Comparison of ENCODE assay signal across 13 cellular contexts in genomic region chr19:10191347-10191746, GRCh38. TPM values are rescaled to one million over a fixed set of nuclear protein-coding genes. Genes with fewer than 3 reads are reported as not detected.
DNase-seq lines count a peak whose midpoint lies in the region; ATAC-seq and TF ChIP-seq lines count a peak whose summit lies in the region.
"Had no signal": no experiment of that assay in that cellular context is flagged by ENCODE, and none has a peak within 500 bp of the region (broad histone marks: within the 10 kb centered on the region; RNA-seq: fewer than 3 reads in every experiment).

No MANE protein-coding gene starts in this region.

- peaks cover 73% of the 10 kb centered on the region for H3K36me3 ChIP-seq in SJSA1
- H3K36me3 ChIP-seq: transverse colon had no signal

- TF ChIP-seq CTCF in foreskin fibroblast (IDR thresholded peaks at IDR 0.05; ENCODE audit: low read depth, low read length), result no peak

- no peak for ATAC-seq in stimulated activated naive CD8-positive, alpha-beta T cell treated with anti-CD3 and anti-CD28 coated beads, Interleukin-15, Interleukin-2, amounts not matched to agents 100 U/mL and 50 U/mL, for 24 hours
- ATAC-seq in stimulated activated memory B cell treated with anti-CD40 and anti-IgM and Interleukin-4, amounts not matched to agents 10 μg/mL and 1 μg/mL and 100 μg/mL, for 72 hours, result no peak
- ATAC-seq in GM18861 (IDR thresholded peaks at IDR 0.05; ENCODE audit: unreplicated experiment), result no peak
- ATAC-seq: left lung had no signal

- no peaks in the 10 kb centered on the region for H3K27me3 ChIP-seq in SJSA1 (replicated peaks)
- H3K27me3 ChIP-seq: esophagus squamous epithelium, left lung, transverse colon had no signal

- peaks cover 61% of the 10 kb centered on the region for H3K4me1 Mint-ChIP-seq in stimulated activated naive CD8-positive, alpha-beta T cell treated with anti-CD3 and anti-CD28 coated beads, Interleukin-15, Interleukin-2, amounts not matched to agents 100 ng/mL and 50 ng/mL, for 24 hours (ENCODE audit: low read depth)
- H3K4me1 Mint-ChIP-seq in stimulated activated memory B cell treated with anti-CD40 and anti-IgM and Interleukin-4, amounts not matched to agents 10 μg/mL and 1 μg/mL and 100 μg/mL, for 72 hours, result peaks cover 47% of the 10 kb centered on the region

- no peak overlapping the region for H3K27ac Mint-ChIP-seq in stimulated activated naive CD8-positive, alpha-beta T cell treated with anti-CD3 and anti-CD28 coated beads, Interleukin-15, Interleukin-2, amounts not matched to agents 100 ng/mL and 50 ng/mL, for 24 hours
- no peak overlapping the region for H3K27ac Mint-ChIP-seq in stimulated activated memory B cell treated with anti-CD40 and anti-IgM and Interleukin-4, amounts not matched to agents 10 μg/mL and 1 μg/mL and 100 μg/mL, for 72 hours
- H3K27ac Mint-ChIP-seq: brain had no signal

- no peak overlapping the region for H3K27ac ChIP-seq in SJSA1
- H3K27ac ChIP-seq: esophagus squamous epithelium, transverse colon had no signal

- peaks cover 25% of the 10 kb centered on the region for H3K4me1 ChIP-seq in SJSA1 (replicated peaks)

- no peak for DNase-seq in stimulated activated naive CD8-positive, alpha-beta T cell treated with anti-CD3 and anti-CD28 coated beads, Interleukin-15, Interleukin-2, amounts not matched to agents 100 U/mL and 50 U/mL, for 24 hours
- peak; percentile 35 to 48 for DNase-seq in SJSA1 (ENCODE audit: low read depth in 1 of 2, low spot score in 2 of 2)
- DNase-seq in foreskin fibroblast, result peak; percentile 81 to 90
- DNase-seq in ACHN, result no peak
- DNase-seq in stimulated activated CD4-positive, alpha-beta T cell treated with anti-CD3 and anti-CD28 coated beads, Interleukin-12 subunit alpha, Interleukin-12 subunit beta, amount 100 ng/mL, for 4 hours, result no peak
- DNase-seq: CD8-positive, alpha-beta memory T cell; esophagus squamous epithelium; left lung; transverse colon had no signal

- in situ Hi-C loops in ACHN (cut with HindIII; ENCODE audit: low pct_ligation_motif_present, low pct_unique_long_range_greater_than_20kb, low sequenced_read_pairs), result no loop called here

- H3K27me3 Mint-ChIP-seq in stimulated activated naive CD8-positive, alpha-beta T cell treated with anti-CD3 and anti-CD28 coated beads, Interleukin-15, Interleukin-2, amounts not matched to agents 100 ng/mL and 50 ng/mL, for 24 hours, result no peaks in the 10 kb centered on the region
- H3K27me3 Mint-ChIP-seq in stimulated activated memory B cell treated with anti-CD40 and anti-IgM and Interleukin-4, amounts not matched to agents 10 μg/mL and 1 μg/mL and 100 μg/mL, for 72 hours, result no peaks in the 10 kb centered on the region
- H3K27me3 Mint-ChIP-seq: CD8-positive, alpha-beta memory T cell had no signal

- no peak overlapping the region for H3K4me3 ChIP-seq in SJSA1
- no peak overlapping the region for H3K4me3 ChIP-seq in foreskin fibroblast (ENCODE audit: low read depth in 1 of 2, low read length in 2 of 2)
- H3K4me3 ChIP-seq: esophagus squamous epithelium, left lung, transverse colon had no signal

- H3K9me3 ChIP-seq in SJSA1 (replicated peaks), result no peaks in the 10 kb centered on the region
- H3K9me3 ChIP-seq: esophagus squamous epithelium, left lung, transverse colon had no signal

- peaks cover 47% of the 10 kb centered on the region for H3K36me3 Mint-ChIP-seq in stimulated activated naive CD8-positive, alpha-beta T cell treated with anti-CD3 and anti-CD28 coated beads, Interleukin-15, Interleukin-2, amounts not matched to agents 100 ng/mL and 50 ng/mL, for 24 hours (ENCODE audit: low read depth)
- H3K36me3 Mint-ChIP-seq in stimulated activated memory B cell treated with anti-CD40 and anti-IgM and Interleukin-4, amounts not matched to agents 10 μg/mL and 1 μg/mL and 100 μg/mL, for 72 hours, result peaks cover 17% of the 10 kb centered on the region

- peak overlapping the region; percentile 48 for H3K4me3 Mint-ChIP-seq in stimulated activated naive CD8-positive, alpha-beta T cell treated with anti-CD3 and anti-CD28 coated beads, Interleukin-15, Interleukin-2, amounts not matched to agents 100 ng/mL and 50 ng/mL, for 24 hours
- H3K4me3 Mint-ChIP-seq in stimulated activated memory B cell treated with anti-CD40 and anti-IgM and Interleukin-4, amounts not matched to agents 10 μg/mL and 1 μg/mL and 100 μg/mL, for 72 hours, result no peak overlapping the region

- no peaks in the 10 kb centered on the region for H3K9me3 Mint-ChIP-seq in stimulated activated naive CD8-positive, alpha-beta T cell treated with anti-CD3 and anti-CD28 coated beads, Interleukin-15, Interleukin-2, amounts not matched to agents 100 ng/mL and 50 ng/mL, for 24 hours
- H3K9me3 Mint-ChIP-seq in stimulated activated memory B cell treated with anti-CD40 and anti-IgM and Interleukin-4, amounts not matched to agents 10 μg/mL and 1 μg/mL and 100 μg/mL, for 72 hours, result no peaks in the 10 kb centered on the region
- H3K9me3 Mint-ChIP-seq: brain; CD8-positive, alpha-beta memory T cell had no signal

RNA-seq across cellular contexts. Expression of gene DNMT1, which starts 3.4 kb away (rescaled TPM):
- 120 and 170 TPM in 2 replicates for total RNA-seq in SJSA1 (2014; rRNA removed; shearing (Covaris generic))

RNA-seq across cellular contexts. Expression of gene S1PR2, which starts 39.8 kb away (rescaled TPM):
- total RNA-seq in SJSA1 (2014; rRNA removed; shearing (Covaris generic)), result 4.9 and 7.0 TPM in 2 replicates

Comparison
In these comparisons a context has a peak if more than half of its experiments do, and no peak if none do; other contexts are left out.
1. DNase-seq: peak in SJSA1 (2 of 2) and foreskin fibroblast (2 of 2); none in stimulated activated naive CD8-positive, alpha-beta T cell treated with anti-CD3 and anti-CD28 coated beads, Interleukin-15, Interleukin-2, amounts not matched to agents 100 U/mL and 50 U/mL, for 24 hours (single experiment), ACHN (single experiment) and stimulated activated CD4-positive, alpha-beta T cell treated with anti-CD3 and anti-CD28 coated beads, Interleukin-12 subunit alpha, Interleukin-12 subunit beta, amount 100 ng/mL, for 4 hours (single experiment).